In genomic region chr6:5737460-5737859, GRCh38 we compare ENCODE assay signal across 25 cellular contexts.
"Had no signal": no experiment of that assay in that cellular context is flagged by ENCODE, and none has a peak within 500 bp of the region (broad histone marks: within the 10 kb centered on the region; RNA-seq: fewer than 3 reads in every experiment).

No MANE protein-coding gene starts in this region.

- H3K27me3 Mint-ChIP-seq: memory B cell; stimulated activated memory B cell treated with anti-CD40 and anti-IgM and Interleukin-4, amounts not matched to agents 10 μg/mL and 1 μg/mL and 100 μg/mL, for 72 hours had no signal

- DNase-seq: dorsolateral prefrontal cortex; effector CD4-positive, alpha-beta T cell; foreskin fibroblast; gastrocnemius medialis; head of caudate nucleus; kidney; natural killer cell; occipital lobe; ovary; posterior cingulate gyrus; psoas muscle; right cardiac atrium; spleen; stimulated activated CD4-positive, alpha-beta T cell treated with anti-CD3 and anti-CD28 coated beads, Interleukin-4, amount 100 ng/mL, for 4 hours; stimulated activated naive CD8-positive, alpha-beta T cell treated with anti-CD3 and anti-CD28 coated beads, Interleukin-15, Interleukin-2, amounts not matched to agents 100 U/mL and 50 U/mL, for 24 hours; testis; tibial artery; upper lobe of left lung had no signal

- H3K36me3 ChIP-seq: gastrocnemius medialis, ovary, upper lobe of left lung had no signal

- H3K4me3 ChIP-seq: dorsolateral prefrontal cortex, gastrocnemius medialis, lung, ovary, psoas muscle, skin epidermis, spleen, testis, tibial artery, upper lobe of left lung had no signal

- ATAC-seq: esophagus mucosa; gastrocnemius medialis; left lobe of liver; natural killer cell; psoas muscle; right cardiac atrium; stimulated activated memory B cell treated with anti-CD40 and anti-IgM and Interleukin-4, amounts not matched to agents 10 μg/mL and 1 μg/mL and 100 μg/mL, for 72 hours; stimulated activated naive CD8-positive, alpha-beta T cell treated with anti-CD3 and anti-CD28 coated beads, Interleukin-15, Interleukin-2, amounts not matched to agents 100 U/mL and 50 U/mL, for 24 hours had no signal

- H3K36me3 Mint-ChIP-seq: natural killer cell had no signal

- H3K27me3 ChIP-seq: dorsolateral prefrontal cortex, gastrocnemius medialis, ovary, spleen, testis, tibial artery, upper lobe of left lung had no signal

- H3K27ac Mint-ChIP-seq: memory B cell; natural killer cell; stimulated activated memory B cell treated with anti-CD40 and anti-IgM and Interleukin-4, amounts not matched to agents 10 μg/mL and 1 μg/mL and 100 μg/mL, for 72 hours had no signal

- H3K9me3 Mint-ChIP-seq: memory B cell; natural killer cell; stimulated activated memory B cell treated with anti-CD40 and anti-IgM and Interleukin-4, amounts not matched to agents 10 μg/mL and 1 μg/mL and 100 μg/mL, for 72 hours had no signal

- H3K4me1 Mint-ChIP-seq: natural killer cell; stimulated activated memory B cell treated with anti-CD40 and anti-IgM and Interleukin-4, amounts not matched to agents 10 μg/mL and 1 μg/mL and 100 μg/mL, for 72 hours had no signal

- H3K27ac ChIP-seq: epithelial cell of prostate, gastrocnemius medialis, ovary, psoas muscle, skin epidermis, spleen, testis, tibial artery, upper lobe of left lung had no signal

- H3K4me3 Mint-ChIP-seq: memory B cell; natural killer cell; stimulated activated memory B cell treated with anti-CD40 and anti-IgM and Interleukin-4, amounts not matched to agents 10 μg/mL and 1 μg/mL and 100 μg/mL, for 72 hours had no signal

- H3K9me3 ChIP-seq: gastrocnemius medialis, ovary, psoas muscle, spleen, testis, tibial artery, upper lobe of left lung had no signal

- H3K4me1 ChIP-seq: gastrocnemius medialis, psoas muscle, spleen, testis, tibial artery, upper lobe of left lung had no signal
